ENCODE assay signal across 18 cellular contexts in the genomic region with DNA sequence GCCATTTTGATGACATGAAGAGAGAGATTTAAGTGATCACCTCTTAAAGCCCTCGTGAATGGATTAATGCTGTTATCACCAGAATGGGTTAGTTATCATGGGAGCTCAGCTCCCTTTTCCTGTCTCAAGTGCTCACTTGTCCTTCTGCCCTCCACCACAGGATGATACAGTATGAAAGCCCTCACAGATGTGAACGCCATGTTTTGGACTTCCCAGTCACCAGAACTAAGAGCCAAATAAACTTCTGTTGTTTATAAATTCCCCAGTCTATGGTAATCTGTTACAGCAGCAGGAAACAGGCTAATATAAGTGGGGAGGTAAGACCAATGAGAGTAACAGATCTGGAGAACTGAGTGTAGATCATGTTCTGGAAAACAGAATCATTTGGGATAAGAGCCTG.
"Had no signal": no experiment of that assay in that cellular context is flagged by ENCODE, and none has a peak within 500 bp of the region (broad histone marks: within the 10 kb centered on the region; RNA-seq: fewer than 3 reads in every experiment).

No MANE protein-coding gene starts in this region.

- H3K27me3 ChIP-seq: colonic mucosa, gastrocnemius medialis, heart right ventricle, neutrophil, sigmoid colon had no signal

- H3K27ac Mint-ChIP-seq: naive thymus-derived CD4-positive, alpha-beta T cell; nephron progenitor cell; type B pancreatic cell had no signal

- H3K4me3 Mint-ChIP-seq: naive thymus-derived CD4-positive, alpha-beta T cell; nephron progenitor cell; type B pancreatic cell had no signal

- H3K4me1 ChIP-seq: colonic mucosa, gastrocnemius medialis had no signal

- DNase-seq: colonic mucosa; dermis blood vessel endothelial cell; gastrocnemius medialis; heart right ventricle; hypothalamus; kidney glomerular epithelial cell; mesendoderm; naive thymus-derived CD4-positive, alpha-beta T cell; nephron progenitor cell; sigmoid colon; stimulated activated CD4-positive, alpha-beta T cell treated with anti-CD3 and anti-CD28 coated beads, Interleukin-12 subunit alpha, Interleukin-12 subunit beta, amount 100 ng/mL, for 4 hours; stimulated activated naive CD4-positive, alpha-beta T cell treated with Interleukin-2 at 50 U/mL for 16 hours had no signal

- H3K4me3 ChIP-seq: colonic mucosa, gastrocnemius medialis, heart right ventricle, sigmoid colon, skin epidermis had no signal

- H3K27ac ChIP-seq: colonic mucosa, gastrocnemius medialis, heart right ventricle, neutrophil, sigmoid colon had no signal

- H3K36me3 ChIP-seq: colonic mucosa, gastrocnemius medialis, heart right ventricle, neutrophil, sigmoid colon had no signal

- FAIRE-seq: islet of Langerhans, urothelium cell line had no signal

- ATAC-seq: esophagus mucosa; gastrocnemius medialis; heart right ventricle; naive thymus-derived CD4-positive, alpha-beta T cell had no signal

- H3K27me3 Mint-ChIP-seq: naive thymus-derived CD4-positive, alpha-beta T cell; type B pancreatic cell had no signal

- H3K9me3 ChIP-seq: colonic mucosa, gastrocnemius medialis, neutrophil had no signal
